In genomic region chr14:64463873-64464272, GRCh38 we compare ENCODE assay signal across 14 cellular contexts. TPM values are rescaled to one million over a fixed set of nuclear protein-coding genes. Genes with fewer than 3 reads are reported as not detected.
DNase-seq lines count a peak whose midpoint lies in the region; ATAC-seq and TF ChIP-seq lines count a peak whose summit lies in the region.
"Had no signal": no experiment of that assay in that cellular context is flagged by ENCODE, and none has a peak within 500 bp of the region (broad histone marks: within the 10 kb centered on the region; RNA-seq: fewer than 3 reads in every experiment).

No MANE protein-coding gene starts in this region.

- H3K4me1 ChIP-seq in DOHH2 (ENCODE audit: control insufficient read depth, low read length): peaks cover 52% of the 10 kb centered on the region

- peaks cover 18% of the 10 kb centered on the region for H3K27me3 ChIP-seq in DOHH2 (ENCODE audit: control insufficient read depth, low read length)

- H3K27ac Mint-ChIP-seq in activated CD4-positive, alpha-beta T cell treated with anti-CD3 and anti-CD28 coated beads, Interleukin-2, amount 10 ng/mL, durations not matched to agents 24 days and 14 days: no peak overlapping the region
- H3K27ac Mint-ChIP-seq in WTC11: no peak overlapping the region
- H3K27ac Mint-ChIP-seq in stimulated activated effector memory CD8-positive, alpha-beta T cell treated with anti-CD3 and anti-CD28 coated beads, Interleukin-12 subunit alpha, Interleukin-12 subunit beta, amount 100 ng/mL, for 72 hours: no peak overlapping the region

- peak; percentile 46 for DNase-seq in activated CD4-positive, alpha-beta T cell treated with anti-CD3 and anti-CD28 coated beads, Interleukin-2, amount 10 ng/mL, durations not matched to agents 24 days and 14 days
- DNase-seq in activated CD4-positive, alpha-beta T cell treated with anti-CD3 and anti-CD28 coated beads for 48 hours: no peak
- no peak for DNase-seq in WTC11 (ENCODE audit: low spot score)
- DNase-seq in stimulated activated effector memory CD8-positive, alpha-beta T cell treated with anti-CD3 and anti-CD28 coated beads, Interleukin-12 subunit alpha, Interleukin-12 subunit beta, amount 100 ng/mL, for 72 hours (ENCODE audit: low spot score in 2 of 2): no peak
- no peak for DNase-seq in mesenteric fat pad (ENCODE audit: low spot score)
- DNase-seq in DMS114 treated with DMSO at 0.1 percent for 48 hours (lab: John Stamatoyannopoulos, UW; ENCODE audit: unreplicated experiment): no peak
- DNase-seq: Calu3, DND-41, GF-D8, NCI-H1436 treated with DMSO at 0.1 percent for 48 hours, SIG-M5 had no signal

- no peak overlapping the region for H3K27ac ChIP-seq in DOHH2 (ENCODE audit: low read depth, low read length)
- H3K27ac ChIP-seq: C4-2B had no signal

- H3K36me3 Mint-ChIP-seq in activated CD4-positive, alpha-beta T cell treated with anti-CD3 and anti-CD28 coated beads, Interleukin-2, amount 10 ng/mL, durations not matched to agents 24 days and 14 days (ENCODE audit: low read depth): peaks cover 37% of the 10 kb centered on the region
- H3K36me3 Mint-ChIP-seq in WTC11: peaks cover 18% of the 10 kb centered on the region
- peaks cover 33% of the 10 kb centered on the region for H3K36me3 Mint-ChIP-seq in stimulated activated effector memory CD8-positive, alpha-beta T cell treated with anti-CD3 and anti-CD28 coated beads, Interleukin-12 subunit alpha, Interleukin-12 subunit beta, amount 100 ng/mL, for 72 hours

- H3K9me3 ChIP-seq in DOHH2 (ENCODE audit: control insufficient read depth, insufficient read depth, low read length): no peaks in the 10 kb centered on the region

- H3K9me3 Mint-ChIP-seq in activated CD4-positive, alpha-beta T cell treated with anti-CD3 and anti-CD28 coated beads, Interleukin-2, amount 10 ng/mL, durations not matched to agents 24 days and 14 days: no peaks in the 10 kb centered on the region
- no peaks in the 10 kb centered on the region for H3K9me3 Mint-ChIP-seq in WTC11
- no peaks in the 10 kb centered on the region for H3K9me3 Mint-ChIP-seq in stimulated activated effector memory CD8-positive, alpha-beta T cell treated with anti-CD3 and anti-CD28 coated beads, Interleukin-12 subunit alpha, Interleukin-12 subunit beta, amount 100 ng/mL, for 72 hours

- H3K27me3 Mint-ChIP-seq in activated CD4-positive, alpha-beta T cell treated with anti-CD3 and anti-CD28 coated beads, Interleukin-2, amount 10 ng/mL, durations not matched to agents 24 days and 14 days: peaks cover 5% of the 10 kb centered on the region
- H3K27me3 Mint-ChIP-seq in WTC11 (ENCODE audit: low read depth): peaks cover 3% of the 10 kb centered on the region

- H3K4me3 Mint-ChIP-seq in activated CD4-positive, alpha-beta T cell treated with anti-CD3 and anti-CD28 coated beads, Interleukin-2, amount 10 ng/mL, durations not matched to agents 24 days and 14 days: no peak overlapping the region
- no peak overlapping the region for H3K4me3 Mint-ChIP-seq in WTC11
- peak overlapping the region; percentile 74 for H3K4me3 Mint-ChIP-seq in stimulated activated effector memory CD8-positive, alpha-beta T cell treated with anti-CD3 and anti-CD28 coated beads, Interleukin-12 subunit alpha, Interleukin-12 subunit beta, amount 100 ng/mL, for 72 hours

- intact Hi-C loops in activated CD4-positive, alpha-beta T cell treated with anti-CD3 and anti-CD28 coated beads, Interleukin-2, amount 10 ng/mL, durations not matched to agents 24 days and 14 days (cut with micrococcal nuclease): loop anchor here (2.0 kb wide), 1 partner anchor 47 kb away; no protein-coding TSS in a partner anchor

- POLR2A ChIA-PET in WTC11 (lab: Charles Lee): interaction anchor here (1.4 to 3.1 kb wide), 2 partner anchors 41 to 76 kb away, joined by 8 read pairs; partner anchors contain the start of genes MTHFD1 and ZBTB1

- TF ChIP-seq CTCF in DOHH2 (IDR thresholded peaks at IDR 0.05; ENCODE audit: low read depth, low read length, poor library complexity, severe bottlenecking) (no peak), WTC11 (IDR thresholded peaks at IDR 0.05) (no peak)

- peaks cover 30% of the 10 kb centered on the region for H3F3A ChIP-seq in DOHH2 (ENCODE audit: control insufficient read depth, insufficient read depth)

- peaks cover 40% of the 10 kb centered on the region for H3K4me1 Mint-ChIP-seq in activated CD4-positive, alpha-beta T cell treated with anti-CD3 and anti-CD28 coated beads, Interleukin-2, amount 10 ng/mL, durations not matched to agents 24 days and 14 days
- H3K4me1 Mint-ChIP-seq in WTC11: peaks cover 12% of the 10 kb centered on the region
- peaks cover 39% of the 10 kb centered on the region for H3K4me1 Mint-ChIP-seq in stimulated activated effector memory CD8-positive, alpha-beta T cell treated with anti-CD3 and anti-CD28 coated beads, Interleukin-12 subunit alpha, Interleukin-12 subunit beta, amount 100 ng/mL, for 72 hours

- peaks cover 4% of the 10 kb centered on the region; the same call in 1 of the 2 replicates for H4K20me1 ChIP-seq in DOHH2 (ENCODE audit: control insufficient read depth, insufficient read depth, low read depth, low read length)

- H3K4me2 ChIP-seq in DOHH2 (ENCODE audit: low read length): peak overlapping the region; percentile 76

- peaks cover 26% of the 10 kb centered on the region for H3K36me3 ChIP-seq in DOHH2 (ENCODE audit: control insufficient read depth, low read length)

- no peak for ATAC-seq in WTC11
- ATAC-seq in stimulated activated effector memory CD8-positive, alpha-beta T cell treated with anti-CD3 and anti-CD28 coated beads, Interleukin-12 subunit alpha, Interleukin-12 subunit beta, amount 100 ng/mL, for 72 hours: no peak
- ATAC-seq in HG03025 (IDR thresholded peaks at IDR 0.05; ENCODE audit: low FRiP score, unreplicated experiment): no peak

- H3K79me2 ChIP-seq in DOHH2 (ENCODE audit: control insufficient read depth, low read length): no peaks in the 10 kb centered on the region

- peak overlapping the region; percentile 69; the same call in 1 of the 2 replicates for H3K4me3 ChIP-seq in DOHH2 (ENCODE audit: low read length)

- CTCF ChIA-PET in WTC11 (lab: Charles Lee): interaction anchor here (0.7 to 2.5 kb wide), 3 partner anchors 28 to 72 kb away, joined by 3 to 13 read pairs (median 4); no protein-coding TSS in a partner anchor

- H3K9me2 ChIP-seq in DOHH2 (replicated peaks; ENCODE audit: control insufficient read depth, low read length): no peaks in the 10 kb centered on the region

TF ChIP-seq in WTC11, 78 proteins besides CTCF, POLR2A, EP300 and RAD21:
- TF ChIP-seq STAT6 (CRISPR knock-in tag; conservative IDR thresholded peaks at IDR 0.05; ENCODE audit: low read depth) (no peak), ZNF121 (CRISPR knock-in tag; IDR thresholded peaks at IDR 0.05) (peak; percentile 73; the same call in 1 of the 2 replicates)

RNA-seq across cellular contexts. Expression of gene AKAP5, which starts 1.4 kb away (rescaled TPM):
- total RNA-seq in activated CD4-positive, alpha-beta T cell treated with anti-CD3 and anti-CD28 coated beads, Interleukin-2, amount 10 ng/mL, durations not matched to agents 24 days and 14 days: 0.90 and 0.98 TPM in 2 replicates
- total RNA-seq in WTC11 (2021) (2.8 to 3.0 TPM (median 3.0 TPM) in 3 replicates), mesenteric fat pad (0.45 TPM)

RNA-seq across cellular contexts. Expression of gene ZBTB25, which starts 39.8 kb away (rescaled TPM):
- 21.8 and 22.2 TPM in 2 replicates for total RNA-seq in activated CD4-positive, alpha-beta T cell treated with anti-CD3 and anti-CD28 coated beads, Interleukin-2, amount 10 ng/mL, durations not matched to agents 24 days and 14 days
- total RNA-seq in WTC11 (2021) (11.9 to 14.0 TPM (median 13.1 TPM) in 3 replicates), mesenteric fat pad (11.2 TPM)

RNA-seq across cellular contexts. Expression of gene ZBTB1, which starts 40.7 kb away (rescaled TPM):
- 45.4 and 46.5 TPM in 2 replicates for total RNA-seq in activated CD4-positive, alpha-beta T cell treated with anti-CD3 and anti-CD28 coated beads, Interleukin-2, amount 10 ng/mL, durations not matched to agents 24 days and 14 days
- total RNA-seq in WTC11 (2021): 24.7 to 32.5 TPM (median 31.7 TPM) in 3 replicates
- 35.5 TPM for total RNA-seq in mesenteric fat pad
